ENCODE assay signal across 13 cellular contexts in genomic region chr3:9883676-9884554, GRCh38. TPM values are rescaled to one million over a fixed set of nuclear protein-coding genes. Genes with fewer than 3 reads are reported as not detected.
A peak's percentile ranks its signal among the peaks of the same experiment; 100 is the strongest.
DNase-seq lines count a peak whose midpoint lies in the region; ATAC-seq, FAIRE-seq and TF ChIP-seq lines count a peak whose summit lies in the region.
"Had no signal": no experiment of that assay in that cellular context is flagged by ENCODE, and none has a peak within 500 bp of the region (broad histone marks: within the 10 kb centered on the region; RNA-seq: fewer than 3 reads in every experiment).

No MANE protein-coding gene starts in this region.

- H3K4me3 ChIP-seq in hepatocyte (no peak overlapping the region), subcutaneous abdominal adipose tissue (ENCODE audit: low read depth in 1 of 5, low read length in 5 of 5) (no peak overlapping the region), HepG2 (replicated peaks in 1 of 3; ENCODE audit: insufficient read depth in 1 of 3, low read depth in 2 of 3, low read length in 3 of 3) (no peak overlapping the region), ascending aorta (no peak overlapping the region)

- POLR2A ChIA-PET in HepG2 (lab: Yijun Ruan, JAX), result interaction anchor here (1.3 to 2.0 kb wide), 5 partner anchors 13 to 49 kb away, joined by 4 to 7 read pairs (median 5); partner anchors contain the start of genes CRELD1 and IL17RE

- 63% methylated on average over 7 of the region's 7 CpGs for WGBS in hepatocyte (ENCODE audit: low lambda C conversion rate, missing lambda C conversion rate)
- WGBS in HepG2 (ENCODE audit: low lambda C conversion rate), result 62% methylated on average over 6 of the region's 7 CpGs

- H3K27me3 ChIP-seq in hepatocyte (no peaks in the 10 kb centered on the region), subcutaneous abdominal adipose tissue (ENCODE audit: control insufficient read depth in 5 of 5, insufficient read depth in 4 of 5, low read length in 5 of 5) (no peaks in the 10 kb centered on the region), HepG2 (ENCODE audit: control insufficient read depth in 1 of 2, insufficient read depth in 2 of 2, low read length in 2 of 2) (no peaks in the 10 kb centered on the region), ascending aorta (no peaks in the 10 kb centered on the region)

- H3K27ac ChIP-seq in hepatocyte (peak overlapping the region; percentile 95), subcutaneous abdominal adipose tissue (ENCODE audit: low read depth, low read length) (peak overlapping the region; percentile 74), HepG2 (ENCODE audit: extremely low read length, insufficient read depth, low read length) (no peak overlapping the region), ascending aorta (no peak overlapping the region)

- no TSS peak for BruUV-seq in HepG2 (replicated peaks; lab: Mats Ljungman, UMichigan)

- H3K4me1 ChIP-seq in hepatocyte (ENCODE audit: insufficient read depth) (peaks cover 26% of the 10 kb centered on the region), subcutaneous abdominal adipose tissue (ENCODE audit: control insufficient read depth in 5 of 5, insufficient read depth in 5 of 5, low read length in 5 of 5) (peaks cover 3 to 14% (median 11%) of the 10 kb centered on the region in 5 donors), HepG2 (ENCODE audit: insufficient read depth, low read length) (peaks cover 33% of the 10 kb centered on the region), ascending aorta (no peaks in the 10 kb centered on the region)

- DNase-seq in ELF-1 (ENCODE audit: low read depth, low spot score), result peak; percentile 21
- peak; percentile 48 for DNase-seq in hepatocyte (ENCODE audit: low spot score)
- DNase-seq in HepG2 (ENCODE audit: low spot score), result no peak
- no peak for DNase-seq in ascending aorta (ENCODE audit: low spot score in 2 of 2)
- DNase-seq in GM12891 (ENCODE audit: insufficient read length, low spot score), result no peak
- DNase-seq: activated CD4-positive, alpha-beta T cell treated with anti-CD3 and anti-CD28 coated beads for 48 hours; stimulated activated CD4-positive, alpha-beta T cell treated with anti-CD3 and anti-CD28 coated beads, Interleukin-4, amount 100 ng/mL, for 1 hour; stimulated activated naive CD4-positive, alpha-beta T cell had no signal

- FAIRE-seq in HepG2 (lab: Jason Lieb, UNC), result no peak
- no peak for FAIRE-seq in GM12891 (lab: Jason Lieb, UNC)

- TF ChIP-seq EP300 in HepG2 (IDR thresholded peaks at IDR 0.05; ENCODE audit: low read depth in 2 of 2, low read length in 2 of 2), result no peak
- TF ChIP-seq EP300 in HepG2 (CRISPR knock-in tag; IDR thresholded peaks at IDR 0.05; ENCODE audit: borderline replicate concordance), result no peak

- TF ChIP-seq RAD21 in HepG2 (CRISPR knock-in tag; IDR thresholded peaks at IDR 0.05), result no peak

- H3K9me2 ChIP-seq in hepatocyte (replicated peaks; ENCODE audit: insufficient read depth), result no peaks in the 10 kb centered on the region

- H3K36me3 ChIP-seq in hepatocyte (replicated peaks; ENCODE audit: insufficient read depth, low read depth) (no peaks in the 10 kb centered on the region), subcutaneous abdominal adipose tissue (ENCODE audit: control insufficient read depth in 5 of 5, insufficient read depth in 5 of 5, low read length in 5 of 5) (no peaks in the 10 kb centered on the region), HepG2 (replicated peaks in 1 of 2; ENCODE audit: control insufficient read depth in 1 of 2, insufficient read depth in 2 of 2, low read length in 2 of 2) (no peaks in the 10 kb centered on the region), ascending aorta (no peaks in the 10 kb centered on the region)

- peak; percentile 42 for ATAC-seq in SK-N-SH treated with all-trans-retinoic acid at 6 μM for 48 hours
- ATAC-seq in HepG2, result no peak
- no peak for ATAC-seq in GM18519 (IDR thresholded peaks at IDR 0.05; ENCODE audit: low FRiP score, unreplicated experiment)

- H4K20me1 ChIP-seq in hepatocyte (ENCODE audit: insufficient read depth, poor library complexity, severe bottlenecking), result no peaks in the 10 kb centered on the region
- H4K20me1 ChIP-seq in HepG2 (ENCODE audit: insufficient read depth, low read length), result no peaks in the 10 kb centered on the region

- peak overlapping the region; percentile 57 for H3K4me2 ChIP-seq in hepatocyte
- no peak overlapping the region for H3K4me2 ChIP-seq in HepG2 (ENCODE audit: low read depth, low read length)

- H3K9me3 ChIP-seq in hepatocyte (ENCODE audit: low read depth) (no peaks in the 10 kb centered on the region), subcutaneous abdominal adipose tissue (ENCODE audit: control insufficient read depth in 5 of 5, low read length in 5 of 5) (no peaks in the 10 kb centered on the region), HepG2 (ENCODE audit: low read length) (no peaks in the 10 kb centered on the region), ascending aorta (no peaks in the 10 kb centered on the region)

- H3K9ac ChIP-seq in subcutaneous abdominal adipose tissue (ENCODE audit: low read length in 5 of 5), result peak overlapping the region in 1 of 5 donors; percentile 28
- no peak overlapping the region for H3K9ac ChIP-seq in HepG2 (ENCODE audit: insufficient read depth, low read depth, low read length)

- no peak for TF ChIP-seq CTCF in hepatocyte (IDR thresholded peaks at IDR 0.05; ENCODE audit: poor library complexity)
- no peak for TF ChIP-seq CTCF in HepG2 (CRISPR knock-in tag; IDR thresholded peaks at IDR 0.05)
- TF ChIP-seq CTCF in ascending aorta (IDR thresholded peaks at IDR 0.05), result no peak

- TF ChIP-seq POLR2A in HepG2 (IDR thresholded peaks at IDR 0.05; ENCODE audit: insufficient read depth in 1 of 2, low read depth in 2 of 2, low read length in 2 of 2) (no peak), GM12891 (IDR thresholded peaks at IDR 0.05; ENCODE audit: low read depth, low read length) (no peak)

- in situ Hi-C loops in HepG2 (cut with HindIII; ENCODE audit: extremely low pct_ligation_motif_present, low pct_unique_long_range_greater_than_20kb), result no loop called here

- H3K79me2 ChIP-seq in hepatocyte (no peaks in the 10 kb centered on the region), HepG2 (ENCODE audit: insufficient read depth, low read length) (no peaks in the 10 kb centered on the region)

- H2AFZ ChIP-seq in hepatocyte (no peak overlapping the region), HepG2 (ENCODE audit: low read length) (no peak overlapping the region)

- CTCF ChIA-PET in HepG2 (lab: Yijun Ruan, JAX; ENCODE audit: low intra/inter-chr PET ratio, low total read pairs), result no interaction called here

- intact Hi-C loops in HepG2 (cut with micrococcal nuclease; ENCODE audit: unreplicated experiment) (no loop called here), ascending aorta (cut with DNase I) (no loop called here)

RNA-seq across cellular contexts. Expression of gene CIDEC, which starts 3.9 kb away (rescaled TPM):
- total RNA-seq in hepatocyte, result 16.6 and 20.4 TPM in 2 replicates
- 28.7 and 37.3 TPM in 2 replicates for polyA plus RNA-seq in hepatocyte
- 2.5 and 2.8 TPM in 2 replicates for total RNA-seq in HepG2 (2016; rRNA removed; fragmentation: Illumina TruSeq; extraction: Trizol)
- 0.71 and 0.79 TPM in 2 replicates for total RNA-seq in HepG2 (2016; cell fraction: cytosol; rRNA removed; fragmentation: Illumina TruSeq; extraction: Trizol; ENCODE audit: low read depth)
- total RNA-seq in HepG2 (2016; cell fraction: insoluble cytoplasmic fraction; rRNA removed; fragmentation: Illumina TruSeq; extraction: Trizol), result 2.8 and 3.0 TPM in 2 replicates
- 1.1 TPM in 2 replicates for total RNA-seq in HepG2 (2016; cell fraction: membrane; rRNA removed; fragmentation: Illumina TruSeq; extraction: Trizol)
- total RNA-seq in HepG2 (2016; cell fraction: nucleus; rRNA removed; fragmentation: Illumina TruSeq; extraction: Trizol), result 1.1 and 1.7 TPM in 2 replicates
- 10.4 and 19.6 TPM in 2 replicates for polyA plus RNA-seq in HepG2 (2011; rRNA removed)
- 11.0 and 15.5 TPM in 2 replicates for polyA plus RNA-seq in HepG2 (2011; cell fraction: cytosol; rRNA removed)
- 4.8 and 7.9 TPM in 2 replicates for polyA plus RNA-seq in HepG2 (2011; cell fraction: nucleus; rRNA removed)
- polyA plus RNA-seq in HepG2 (2012), result 9.7 and 16.5 TPM in 2 replicates
- polyA plus RNA-seq in HepG2 (2016; cell fraction: cytosol; fragmentation: Illumina TruSeq; extraction: Trizol; ENCODE audit: low read depth), result 0.90 and 1.2 TPM in 2 replicates
- polyA plus RNA-seq in HepG2 (2016; cell fraction: insoluble cytoplasmic fraction; fragmentation: Illumina TruSeq; extraction: Trizol; ENCODE audit: low read depth), result 4.1 and 5.5 TPM in 2 replicates
- polyA plus RNA-seq in HepG2 (2016; cell fraction: membrane; fragmentation: Illumina TruSeq; extraction: Trizol; ENCODE audit: low read depth), result 1.00 and 1.2 TPM in 2 replicates
- polyA plus RNA-seq in HepG2 (2016; cell fraction: nucleus; fragmentation: Illumina TruSeq; extraction: Trizol; ENCODE audit: insufficient read depth, low read depth), result 1.8 and 2.8 TPM in 2 replicates
- 9.9 TPM in 1 of 2 replicates, not detected in the other for polyA minus RNA-seq in HepG2 (2011; rRNA and poly(A)+ RNA removed; ENCODE audit: low replicate concordance)
- 3.8 and 7.9 TPM in 2 replicates for polyA minus RNA-seq in HepG2 (2011; cell fraction: cytosol; rRNA and poly(A)+ RNA removed)
- polyA minus RNA-seq in HepG2 (2011; cell fraction: nucleus; rRNA and poly(A)+ RNA removed), result 2.4 and 5.2 TPM in 2 replicates
- total RNA-seq in ascending aorta, result 29.9 TPM
- polyA plus RNA-seq in GM12891 (2012; ENCODE audit: low read depth, missing spikeins), result 0.22 TPM
- total RNA-seq: activated T-helper 1 cell treated with anti-CD3 and anti-CD28 coated beads, Interleukin-12 subunit alpha, Interleukin-12 subunit beta, Interleukin-2, Interleukin-4 antibody, amounts not matched to agents 30 ng/mL and 10 ng/mL and 1 ng/mL, durations not matched to agents 14 hours and 24 hours and 36 hours; pulmonary artery endothelial cell had no signal

RNA-seq across cellular contexts. Expression of gene JAGN1, which starts 6.5 kb away (rescaled TPM):
- total RNA-seq in hepatocyte (61.4 and 73.8 TPM in 2 replicates), HepG2 (2016; rRNA removed; fragmentation: Illumina TruSeq; extraction: Trizol) (40.9 and 50.9 TPM in 2 replicates), ascending aorta (55.2 TPM)
- polyA plus RNA-seq in hepatocyte (70.2 and 83.5 TPM in 2 replicates), HepG2 (2011; rRNA removed) (49.9 and 59.1 TPM in 2 replicates)
- total RNA-seq in HepG2 (2016; cell fraction: cytosol; rRNA removed; fragmentation: Illumina TruSeq; extraction: Trizol; ENCODE audit: low read depth), result 30.5 and 31.6 TPM in 2 replicates
- total RNA-seq in HepG2 (2016; cell fraction: insoluble cytoplasmic fraction; rRNA removed; fragmentation: Illumina TruSeq; extraction: Trizol), result 39.2 and 48.3 TPM in 2 replicates
- 58.9 and 62.5 TPM in 2 replicates for total RNA-seq in HepG2 (2016; cell fraction: membrane; rRNA removed; fragmentation: Illumina TruSeq; extraction: Trizol)
- total RNA-seq in HepG2 (2016; cell fraction: nucleus; rRNA removed; fragmentation: Illumina TruSeq; extraction: Trizol), result 26.1 and 35.8 TPM in 2 replicates
- polyA plus RNA-seq in HepG2 (2011; cell fraction: cytosol; rRNA removed), result 62.8 and 77.2 TPM in 2 replicates
- 15.6 and 21.2 TPM in 2 replicates for polyA plus RNA-seq in HepG2 (2011; cell fraction: nucleus; rRNA removed)
- 51.5 and 51.6 TPM in 2 replicates for polyA plus RNA-seq in HepG2 (2012)
- polyA plus RNA-seq in HepG2 (2016; cell fraction: cytosol; fragmentation: Illumina TruSeq; extraction: Trizol; ENCODE audit: low read depth), result 34.8 and 36.6 TPM in 2 replicates
- polyA plus RNA-seq in HepG2 (2016; cell fraction: insoluble cytoplasmic fraction; fragmentation: Illumina TruSeq; extraction: Trizol; ENCODE audit: low read depth), result 49.7 and 50.5 TPM in 2 replicates
- polyA plus RNA-seq in HepG2 (2016; cell fraction: membrane; fragmentation: Illumina TruSeq; extraction: Trizol; ENCODE audit: low read depth), result 63.1 and 68.7 TPM in 2 replicates
- polyA plus RNA-seq in HepG2 (2016; cell fraction: nucleus; fragmentation: Illumina TruSeq; extraction: Trizol; ENCODE audit: insufficient read depth, low read depth), result 55.7 and 65.1 TPM in 2 replicates
- 106 and 114 TPM in 2 replicates for polyA minus RNA-seq in HepG2 (2011; rRNA and poly(A)+ RNA removed; ENCODE audit: low replicate concordance)
- polyA minus RNA-seq in HepG2 (2011; cell fraction: cytosol; rRNA and poly(A)+ RNA removed), result 28.1 and 40.9 TPM in 2 replicates
- polyA minus RNA-seq in HepG2 (2011; cell fraction: nucleus; rRNA and poly(A)+ RNA removed), result 16.2 and 24.0 TPM in 2 replicates
- 40.4 TPM for polyA plus RNA-seq in GM12891 (2012; ENCODE audit: low read depth, missing spikeins)

RNA-seq across cellular contexts. Expression of gene IL17RE, which starts 18.7 kb away (rescaled TPM):
- total RNA-seq in hepatocyte (9.1 and 10.2 TPM in 2 replicates), HepG2 (2016; rRNA removed; fragmentation: Illumina TruSeq; extraction: Trizol) (6.7 and 14.5 TPM in 2 replicates), ascending aorta (21.7 TPM)
- polyA plus RNA-seq in hepatocyte (6.3 and 6.8 TPM in 2 replicates), HepG2 (2011; rRNA removed) (24.1 and 36.3 TPM in 2 replicates)
- total RNA-seq in HepG2 (2016; cell fraction: cytosol; rRNA removed; fragmentation: Illumina TruSeq; extraction: Trizol; ENCODE audit: low read depth), result 2.7 and 3.5 TPM in 2 replicates
- total RNA-seq in HepG2 (2016; cell fraction: insoluble cytoplasmic fraction; rRNA removed; fragmentation: Illumina TruSeq; extraction: Trizol), result 6.0 and 11.8 TPM in 2 replicates
- 4.7 and 5.3 TPM in 2 replicates for total RNA-seq in HepG2 (2016; cell fraction: membrane; rRNA removed; fragmentation: Illumina TruSeq; extraction: Trizol)
- total RNA-seq in HepG2 (2016; cell fraction: nucleus; rRNA removed; fragmentation: Illumina TruSeq; extraction: Trizol), result 15.9 and 16.0 TPM in 2 replicates
- polyA plus RNA-seq in HepG2 (2011; cell fraction: cytosol; rRNA removed), result 12.1 and 13.8 TPM in 2 replicates
- polyA plus RNA-seq in HepG2 (2011; cell fraction: nucleus; rRNA removed), result 99.7 and 101 TPM in 2 replicates
- 13.7 and 18.1 TPM in 2 replicates for polyA plus RNA-seq in HepG2 (2012)
- 2.0 and 2.3 TPM in 2 replicates for polyA plus RNA-seq in HepG2 (2016; cell fraction: cytosol; fragmentation: Illumina TruSeq; extraction: Trizol; ENCODE audit: low read depth)
- polyA plus RNA-seq in HepG2 (2016; cell fraction: insoluble cytoplasmic fraction; fragmentation: Illumina TruSeq; extraction: Trizol; ENCODE audit: low read depth), result 7.0 and 8.1 TPM in 2 replicates
- 3.3 and 3.7 TPM in 2 replicates for polyA plus RNA-seq in HepG2 (2016; cell fraction: membrane; fragmentation: Illumina TruSeq; extraction: Trizol; ENCODE audit: low read depth)
- 31.0 and 39.3 TPM in 2 replicates for polyA plus RNA-seq in HepG2 (2016; cell fraction: nucleus; fragmentation: Illumina TruSeq; extraction: Trizol; ENCODE audit: insufficient read depth, low read depth)
- polyA minus RNA-seq in HepG2 (2011; rRNA and poly(A)+ RNA removed; ENCODE audit: low replicate concordance), result 2.4 and 35.1 TPM in 2 replicates
- 6.0 and 7.9 TPM in 2 replicates for polyA minus RNA-seq in HepG2 (2011; cell fraction: cytosol; rRNA and poly(A)+ RNA removed)
- polyA minus RNA-seq in HepG2 (2011; cell fraction: nucleus; rRNA and poly(A)+ RNA removed), result 22.7 and 33.4 TPM in 2 replicates
- 0.21 TPM for polyA plus RNA-seq in GM12891 (2012; ENCODE audit: low read depth, missing spikeins)

RNA-seq across cellular contexts. Expression of gene IL17RC, which starts 33.0 kb away (rescaled TPM):
- 27.3 and 39.4 TPM in 2 replicates for total RNA-seq in hepatocyte
- 47.8 and 48.5 TPM in 2 replicates for polyA plus RNA-seq in hepatocyte
- 10.7 and 20.7 TPM in 2 replicates for total RNA-seq in HepG2 (2016; rRNA removed; fragmentation: Illumina TruSeq; extraction: Trizol)
- total RNA-seq in HepG2 (2016; cell fraction: cytosol; rRNA removed; fragmentation: Illumina TruSeq; extraction: Trizol; ENCODE audit: low read depth), result 5.7 and 7.7 TPM in 2 replicates
- 8.6 and 18.1 TPM in 2 replicates for total RNA-seq in HepG2 (2016; cell fraction: insoluble cytoplasmic fraction; rRNA removed; fragmentation: Illumina TruSeq; extraction: Trizol)
- total RNA-seq in HepG2 (2016; cell fraction: membrane; rRNA removed; fragmentation: Illumina TruSeq; extraction: Trizol), result 11.4 and 12.8 TPM in 2 replicates
- total RNA-seq in HepG2 (2016; cell fraction: nucleus; rRNA removed; fragmentation: Illumina TruSeq; extraction: Trizol), result 21.6 and 25.0 TPM in 2 replicates
- polyA plus RNA-seq in HepG2 (2011; rRNA removed), result 24.0 and 31.7 TPM in 2 replicates
- 13.6 and 19.2 TPM in 2 replicates for polyA plus RNA-seq in HepG2 (2011; cell fraction: cytosol; rRNA removed)
- polyA plus RNA-seq in HepG2 (2011; cell fraction: nucleus; rRNA removed), result 108 and 112 TPM in 2 replicates
- polyA plus RNA-seq in HepG2 (2012), result 13.5 and 15.0 TPM in 2 replicates
- 4.6 and 5.5 TPM in 2 replicates for polyA plus RNA-seq in HepG2 (2016; cell fraction: cytosol; fragmentation: Illumina TruSeq; extraction: Trizol; ENCODE audit: low read depth)
- 7.3 and 9.2 TPM in 2 replicates for polyA plus RNA-seq in HepG2 (2016; cell fraction: insoluble cytoplasmic fraction; fragmentation: Illumina TruSeq; extraction: Trizol; ENCODE audit: low read depth)
- polyA plus RNA-seq in HepG2 (2016; cell fraction: membrane; fragmentation: Illumina TruSeq; extraction: Trizol; ENCODE audit: low read depth), result 9.4 and 10.5 TPM in 2 replicates
- 42.0 and 44.2 TPM in 2 replicates for polyA plus RNA-seq in HepG2 (2016; cell fraction: nucleus; fragmentation: Illumina TruSeq; extraction: Trizol; ENCODE audit: insufficient read depth, low read depth)
- 31.2 and 33.6 TPM in 2 replicates for polyA minus RNA-seq in HepG2 (2011; rRNA and poly(A)+ RNA removed; ENCODE audit: low replicate concordance)
- polyA minus RNA-seq in HepG2 (2011; cell fraction: cytosol; rRNA and poly(A)+ RNA removed), result 11.5 and 11.9 TPM in 2 replicates
- 21.0 and 29.7 TPM in 2 replicates for polyA minus RNA-seq in HepG2 (2011; cell fraction: nucleus; rRNA and poly(A)+ RNA removed)
- 82.5 TPM for total RNA-seq in ascending aorta
- polyA plus RNA-seq in GM12891 (2012; ENCODE audit: low read depth, missing spikeins), result 0.41 TPM

RNA-seq across cellular contexts. Expression of gene RPUSD3, which starts 40.1 kb away (rescaled TPM):
- total RNA-seq in hepatocyte, result 37.4 and 38.7 TPM in 2 replicates
- polyA plus RNA-seq in hepatocyte, result 74.7 and 82.3 TPM in 2 replicates
- total RNA-seq in HepG2 (2016; rRNA removed; fragmentation: Illumina TruSeq; extraction: Trizol), result 30.3 and 32.1 TPM in 2 replicates
- 19.4 and 22.8 TPM in 2 replicates for total RNA-seq in HepG2 (2016; cell fraction: cytosol; rRNA removed; fragmentation: Illumina TruSeq; extraction: Trizol; ENCODE audit: low read depth)
- total RNA-seq in HepG2 (2016; cell fraction: insoluble cytoplasmic fraction; rRNA removed; fragmentation: Illumina TruSeq; extraction: Trizol), result 31.0 and 32.4 TPM in 2 replicates
- 23.0 and 24.2 TPM in 2 replicates for total RNA-seq in HepG2 (2016; cell fraction: membrane; rRNA removed; fragmentation: Illumina TruSeq; extraction: Trizol)
- total RNA-seq in HepG2 (2016; cell fraction: nucleus; rRNA removed; fragmentation: Illumina TruSeq; extraction: Trizol), result 15.6 and 16.2 TPM in 2 replicates
- polyA plus RNA-seq in HepG2 (2011; rRNA removed), result 48.7 and 55.5 TPM in 2 replicates
- 24.5 and 32.1 TPM in 2 replicates for polyA plus RNA-seq in HepG2 (2011; cell fraction: cytosol; rRNA removed)
- 33.9 and 36.3 TPM in 2 replicates for polyA plus RNA-seq in HepG2 (2011; cell fraction: nucleus; rRNA removed)
- polyA plus RNA-seq in HepG2 (2012), result 23.0 and 27.6 TPM in 2 replicates
- polyA plus RNA-seq in HepG2 (2016; cell fraction: cytosol; fragmentation: Illumina TruSeq; extraction: Trizol; ENCODE audit: low read depth), result 12.3 and 13.4 TPM in 2 replicates
- 42.6 and 42.9 TPM in 2 replicates for polyA plus RNA-seq in HepG2 (2016; cell fraction: insoluble cytoplasmic fraction; fragmentation: Illumina TruSeq; extraction: Trizol; ENCODE audit: low read depth)
- polyA plus RNA-seq in HepG2 (2016; cell fraction: membrane; fragmentation: Illumina TruSeq; extraction: Trizol; ENCODE audit: low read depth), result 17.8 TPM in 2 replicates
- polyA plus RNA-seq in HepG2 (2016; cell fraction: nucleus; fragmentation: Illumina TruSeq; extraction: Trizol; ENCODE audit: insufficient read depth, low read depth), result 39.3 and 39.8 TPM in 2 replicates
- polyA minus RNA-seq in HepG2 (2011; rRNA and poly(A)+ RNA removed; ENCODE audit: low replicate concordance), result 49.6 and 51.5 TPM in 2 replicates
- 11.9 and 14.9 TPM in 2 replicates for polyA minus RNA-seq in HepG2 (2011; cell fraction: cytosol; rRNA and poly(A)+ RNA removed)
- 5.7 and 11.1 TPM in 2 replicates for polyA minus RNA-seq in HepG2 (2011; cell fraction: nucleus; rRNA and poly(A)+ RNA removed)
- total RNA-seq in ascending aorta, result 30.7 TPM
- 28.6 TPM for polyA plus RNA-seq in GM12891 (2012; ENCODE audit: low read depth, missing spikeins)

Comparison
In these comparisons a context has a peak if more than half of its experiments do, and no peak if none do; other contexts are left out.
1. DNase-seq: peak in ELF-1 (single experiment) and hepatocyte (single experiment); none in HepG2 (single experiment), ascending aorta (0 of 2) and GM12891 (single experiment).
2. H3K27ac ChIP-seq: peak in hepatocyte (single experiment) and subcutaneous abdominal adipose tissue (single experiment); none in HepG2 (single experiment) and ascending aorta (0 of 2).